In genomic region chr7:1624999-1625927, GRCh38 we compare ENCODE assay signal across 21 cellular contexts. TPM values are rescaled to one million over a fixed set of nuclear protein-coding genes. Genes with fewer than 3 reads are reported as not detected.
"Had no signal": no experiment of that assay in that cellular context is flagged by ENCODE, and none has a peak within 500 bp of the region (broad histone marks: within the 10 kb centered on the region; RNA-seq: fewer than 3 reads in every experiment).

No MANE protein-coding gene starts in this region.

- DNase-seq: foreskin keratinocyte; left colon; left ventricle myocardium superior; mesenchymal stem cell; midbrain; occipital lobe; spleen; stimulated activated CD4-positive, alpha-beta T cell treated with anti-CD3 and anti-CD28 coated beads, Interleukin-15, amount 100 ng/mL, for 24 hours; stimulated activated CD4-positive, alpha-beta T cell treated with anti-CD3 and anti-CD28 coated beads, Interleukin-2, amount 100 ng/mL, for 24 hours; stimulated activated CD4-positive, alpha-beta T cell treated with anti-CD3 and anti-CD28 coated beads, Interleukin-4, amount 100 ng/mL, for 4 hours; stimulated activated naive CD4-positive, alpha-beta T cell; stomach; substantia nigra; trophoblast cell had no signal

- H3K36me3 Mint-ChIP-seq: natural killer cell treated with Interleukin-12 subunit alpha and Interleukin-12 subunit beta and Interleukin-15 and Interleukin-18, amount 100 ng/mL, for 72 hours; neural progenitor cell had no signal

- H3K9me3 Mint-ChIP-seq: dendritic cell treated with granulocyte-macrophage colony-stimulating factor and Interleukin-4, amounts not matched to agents 40 ng/mL and 50 ng/mL, for 4 days had no signal

- H3K4me1 ChIP-seq: foreskin keratinocyte, neural progenitor cell, parathyroid adenoma, spleen, stomach, vagina had no signal

- H3K4me1 Mint-ChIP-seq: neural progenitor cell had no signal

- H3K4me3 ChIP-seq: lung, neural progenitor cell, spleen, stomach, vagina had no signal

- H3K27me3 ChIP-seq: foreskin keratinocyte, vagina had no signal

- H3K27ac Mint-ChIP-seq: dendritic cell treated with granulocyte-macrophage colony-stimulating factor and Interleukin-4, amounts not matched to agents 40 ng/mL and 50 ng/mL, for 4 days; natural killer cell treated with Interleukin-12 subunit alpha and Interleukin-12 subunit beta and Interleukin-15 and Interleukin-18, amount 100 ng/mL, for 72 hours; neural progenitor cell had no signal

- H3K27ac ChIP-seq: foreskin keratinocyte, neural progenitor cell, parathyroid adenoma, spleen, stomach, vagina had no signal

- H2AFZ ChIP-seq: neural progenitor cell, parathyroid adenoma had no signal

- H3K4me2 ChIP-seq: neural progenitor cell had no signal

- H3K36me3 ChIP-seq: neural progenitor cell, spleen, stomach, vagina had no signal

- ATAC-seq: foreskin keratinocyte, left colon, left ventricle myocardium superior, sciatic nerve had no signal

- H3K4me3 Mint-ChIP-seq: dendritic cell treated with granulocyte-macrophage colony-stimulating factor and Interleukin-4, amounts not matched to agents 40 ng/mL and 50 ng/mL, for 4 days; natural killer cell treated with Interleukin-12 subunit alpha and Interleukin-12 subunit beta and Interleukin-15 and Interleukin-18, amount 100 ng/mL, for 72 hours; neural progenitor cell had no signal

- H3K9ac ChIP-seq: neural progenitor cell, parathyroid adenoma had no signal

- H3K9me3 ChIP-seq: vagina had no signal

- H3K79me2 ChIP-seq: parathyroid adenoma had no signal

RNA-seq across cellular contexts. Expression of gene ELFN1, which starts 44.8 kb away (rescaled TPM):
- total RNA-seq: foreskin keratinocyte had no signal
